ENCODE assay signal across 10 cellular contexts in the genomic region with DNA sequence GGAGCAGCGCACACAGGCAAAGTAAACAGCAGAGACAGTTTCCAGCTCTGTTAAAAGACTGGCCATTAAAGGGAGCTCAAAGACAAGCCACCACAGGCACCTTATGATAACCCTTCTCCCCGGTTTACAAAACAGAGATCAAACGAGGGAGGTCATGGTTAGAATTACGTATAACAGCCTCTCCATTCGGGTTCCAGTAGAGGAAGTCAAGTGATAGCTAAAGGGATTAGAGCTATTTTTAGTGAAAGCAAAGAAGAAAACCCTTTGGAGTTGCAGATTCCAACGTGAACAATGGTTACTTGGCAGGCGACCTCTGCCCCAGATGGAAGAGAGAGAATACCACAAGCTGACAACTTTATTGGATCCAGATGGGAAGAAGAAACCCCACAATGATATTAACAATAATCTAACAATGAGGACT. TPM values are rescaled to one million over a fixed set of nuclear protein-coding genes. Genes with fewer than 3 reads are reported as not detected.
DNase-seq lines count a peak whose midpoint lies in the region; ATAC-seq and TF ChIP-seq lines count a peak whose summit lies in the region.
"Had no signal": no experiment of that assay in that cellular context is flagged by ENCODE, and none has a peak within 500 bp of the region (broad histone marks: within the 10 kb centered on the region; RNA-seq: fewer than 3 reads in every experiment).

No MANE protein-coding gene starts in this region.

- H3K9ac ChIP-seq in iPS-15b (ENCODE audit: low read depth, low read length): no peak overlapping the region

- no peaks in the 10 kb centered on the region for H3K9me3 ChIP-seq in iPS-15b (ENCODE audit: control insufficient read depth, insufficient read depth, low read length)
- no peaks in the 10 kb centered on the region for H3K9me3 ChIP-seq in lower lobe of right lung

- H3K36me3 ChIP-seq in iPS-15b (ENCODE audit: control insufficient read depth, insufficient read depth, low read length) (no peaks in the 10 kb centered on the region), lower lobe of right lung (no peaks in the 10 kb centered on the region)

- H3K4me3 Mint-ChIP-seq in stimulated activated naive CD8-positive, alpha-beta T cell treated with anti-CD3 and anti-CD28 coated beads, Interleukin-15, Interleukin-2, amounts not matched to agents 100 ng/mL and 50 ng/mL, for 24 hours: no peak overlapping the region
- H3K4me3 Mint-ChIP-seq in T-helper 2 cell treated with Interferon-gamma antibody and Interleukin-4, amounts not matched to agents 5 μg/mL and 100 μg/mL, for 36 hours: no peak overlapping the region

- H3K27me3 ChIP-seq in iPS-15b (ENCODE audit: control insufficient read depth, insufficient read depth, low read length): peaks cover 2% of the 10 kb centered on the region
- H3K27me3 ChIP-seq in lower lobe of right lung (ENCODE audit: low read depth): no peaks in the 10 kb centered on the region

- DNase-seq in stimulated activated naive CD8-positive, alpha-beta T cell treated with anti-CD3 and anti-CD28 coated beads, Interleukin-15, Interleukin-2, amounts not matched to agents 100 U/mL and 50 U/mL, for 24 hours: no peak
- no peak for DNase-seq in T-helper 2 cell treated with Interferon-gamma antibody and Interleukin-4, amounts not matched to agents 5 μg/mL and 100 μg/mL, for 36 hours (ENCODE audit: low spot score)
- DNase-seq in lower lobe of right lung: no peak
- no peak for DNase-seq in globus pallidus (ENCODE audit: low spot score)
- DNase-seq: activated T-cell treated with anti-CD3 and anti-CD28 coated beads, Interleukin-2, amount 50 U/mL, for 48 hours; NCI-H187 treated with DMSO at 0.1 percent for 48 hours had no signal

- ATAC-seq in stimulated activated naive CD8-positive, alpha-beta T cell treated with anti-CD3 and anti-CD28 coated beads, Interleukin-15, Interleukin-2, amounts not matched to agents 100 U/mL and 50 U/mL, for 24 hours: no peak
- peak; percentile 67 for ATAC-seq in SK-N-SH treated with all-trans-retinoic acid at 6 μM for 48 hours
- ATAC-seq in lower lobe of right lung: no peak
- ATAC-seq in GM18502 (IDR thresholded peaks at IDR 0.05; ENCODE audit: poor library complexity, unreplicated experiment): no peak

- no peaks in the 10 kb centered on the region for H3K27me3 Mint-ChIP-seq in stimulated activated naive CD8-positive, alpha-beta T cell treated with anti-CD3 and anti-CD28 coated beads, Interleukin-15, Interleukin-2, amounts not matched to agents 100 ng/mL and 50 ng/mL, for 24 hours
- peaks cover 11% of the 10 kb centered on the region for H3K27me3 Mint-ChIP-seq in T-helper 2 cell treated with Interferon-gamma antibody and Interleukin-4, amounts not matched to agents 5 μg/mL and 100 μg/mL, for 36 hours (ENCODE audit: low read depth)

- H3K27ac Mint-ChIP-seq in stimulated activated naive CD8-positive, alpha-beta T cell treated with anti-CD3 and anti-CD28 coated beads, Interleukin-15, Interleukin-2, amounts not matched to agents 100 ng/mL and 50 ng/mL, for 24 hours: peak overlapping the region; percentile 34
- H3K27ac Mint-ChIP-seq in T-helper 2 cell treated with Interferon-gamma antibody and Interleukin-4, amounts not matched to agents 5 μg/mL and 100 μg/mL, for 36 hours: no peak overlapping the region

- no peaks in the 10 kb centered on the region for H3K9me3 Mint-ChIP-seq in stimulated activated naive CD8-positive, alpha-beta T cell treated with anti-CD3 and anti-CD28 coated beads, Interleukin-15, Interleukin-2, amounts not matched to agents 100 ng/mL and 50 ng/mL, for 24 hours
- no peaks in the 10 kb centered on the region for H3K9me3 Mint-ChIP-seq in T-helper 2 cell treated with Interferon-gamma antibody and Interleukin-4, amounts not matched to agents 5 μg/mL and 100 μg/mL, for 36 hours

- H3K4me3 ChIP-seq in iPS-15b (ENCODE audit: low read depth, low read length): peak overlapping the region; percentile 2
- H3K4me3 ChIP-seq in lower lobe of right lung: no peak overlapping the region

- intact Hi-C loops in lower lobe of right lung (cut with DNase I): no loop called here

- H3K4me1 Mint-ChIP-seq in stimulated activated naive CD8-positive, alpha-beta T cell treated with anti-CD3 and anti-CD28 coated beads, Interleukin-15, Interleukin-2, amounts not matched to agents 100 ng/mL and 50 ng/mL, for 24 hours (ENCODE audit: low read depth): peaks cover 12% of the 10 kb centered on the region
- H3K4me1 Mint-ChIP-seq in T-helper 2 cell treated with Interferon-gamma antibody and Interleukin-4, amounts not matched to agents 5 μg/mL and 100 μg/mL, for 36 hours (ENCODE audit: low read depth): peaks cover 4% of the 10 kb centered on the region

- peaks cover 16% of the 10 kb centered on the region for H3K4me1 ChIP-seq in iPS-15b (ENCODE audit: control insufficient read depth, insufficient read depth, low read length)
- no peaks in the 10 kb centered on the region for H3K4me1 ChIP-seq in lower lobe of right lung

- no peaks in the 10 kb centered on the region for H3K36me3 Mint-ChIP-seq in stimulated activated naive CD8-positive, alpha-beta T cell treated with anti-CD3 and anti-CD28 coated beads, Interleukin-15, Interleukin-2, amounts not matched to agents 100 ng/mL and 50 ng/mL, for 24 hours (ENCODE audit: low read depth)
- H3K36me3 Mint-ChIP-seq in T-helper 2 cell treated with Interferon-gamma antibody and Interleukin-4, amounts not matched to agents 5 μg/mL and 100 μg/mL, for 36 hours (ENCODE audit: low read depth): no peaks in the 10 kb centered on the region

- no peak overlapping the region for H3K27ac ChIP-seq in lower lobe of right lung

- TF ChIP-seq CTCF in lower lobe of right lung (IDR thresholded peaks at IDR 0.05): no peak

TF ChIP-seq in SK-N-SH treated with all-trans-retinoic acid at 6 μM for 48 hours, 23 proteins besides CTCF, POLR2A, EP300 and RAD21:
- TF ChIP-seq SNAI2 (CRISPR knock-in tag; IDR thresholded peaks at IDR 0.05) (no peak), ZFP3 (CRISPR knock-in tag; IDR thresholded peaks at IDR 0.05) (no peak), OSR1 (CRISPR knock-in tag; IDR thresholded peaks at IDR 0.05) (no peak), RARB (CRISPR knock-in tag; IDR thresholded peaks at IDR 0.05) (no peak), ZNF8 (CRISPR knock-in tag; IDR thresholded peaks at IDR 0.05) (no peak), GLIS3 (CRISPR knock-in tag; IDR thresholded peaks at IDR 0.05) (no peak), ZC3H10 (CRISPR knock-in tag; IDR thresholded peaks at IDR 0.05) (no peak), TOX (CRISPR knock-in tag; IDR thresholded peaks at IDR 0.05; ENCODE audit: borderline replicate concordance) (no peak), ZFP30 (CRISPR knock-in tag; IDR thresholded peaks at IDR 0.05) (no peak), BACH2 (CRISPR knock-in tag; IDR thresholded peaks at IDR 0.05; ENCODE audit: borderline replicate concordance) (no peak), TCF4 (CRISPR knock-in tag; IDR thresholded peaks at IDR 0.05; ENCODE audit: borderline replicate concordance) (no peak), ZNF70 (CRISPR knock-in tag; IDR thresholded peaks at IDR 0.05) (no peak), PPARA (CRISPR knock-in tag; IDR thresholded peaks at IDR 0.05; ENCODE audit: borderline replicate concordance) (no peak), ZNF565 (CRISPR knock-in tag; conservative IDR thresholded peaks at IDR 0.05; ENCODE audit: low read depth) (no peak)
- TF ChIP-seq, protein P1, sequence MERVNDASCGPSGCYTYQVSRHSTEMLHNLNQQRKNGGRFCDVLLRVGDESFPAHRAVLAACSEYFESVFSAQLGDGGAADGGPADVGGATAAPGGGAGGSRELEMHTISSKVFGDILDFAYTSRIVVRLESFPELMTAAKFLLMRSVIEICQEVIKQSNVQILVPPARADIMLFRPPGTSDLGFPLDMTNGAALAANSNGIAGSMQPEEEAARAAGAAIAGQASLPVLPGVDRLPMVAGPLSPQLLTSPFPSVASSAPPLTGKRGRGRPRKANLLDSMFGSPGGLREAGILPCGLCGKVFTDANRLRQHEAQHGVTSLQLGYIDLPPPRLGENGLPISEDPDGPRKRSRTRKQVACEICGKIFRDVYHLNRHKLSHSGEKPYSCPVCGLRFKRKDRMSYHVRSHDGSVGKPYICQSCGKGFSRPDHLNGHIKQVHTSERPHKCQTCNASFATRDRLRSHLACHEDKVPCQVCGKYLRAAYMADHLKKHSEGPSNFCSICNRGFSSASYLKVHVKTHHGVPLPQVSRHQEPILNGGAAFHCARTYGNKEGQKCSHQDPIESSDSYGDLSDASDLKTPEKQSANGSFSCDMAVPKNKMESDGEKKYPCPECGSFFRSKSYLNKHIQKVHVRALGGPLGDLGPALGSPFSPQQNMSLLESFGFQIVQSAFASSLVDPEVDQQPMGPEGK (CRISPR knock-in tag; IDR thresholded peaks at IDR 0.05; ENCODE audit: borderline replicate concordance): no peak
- TF ChIP-seq, protein P2, sequence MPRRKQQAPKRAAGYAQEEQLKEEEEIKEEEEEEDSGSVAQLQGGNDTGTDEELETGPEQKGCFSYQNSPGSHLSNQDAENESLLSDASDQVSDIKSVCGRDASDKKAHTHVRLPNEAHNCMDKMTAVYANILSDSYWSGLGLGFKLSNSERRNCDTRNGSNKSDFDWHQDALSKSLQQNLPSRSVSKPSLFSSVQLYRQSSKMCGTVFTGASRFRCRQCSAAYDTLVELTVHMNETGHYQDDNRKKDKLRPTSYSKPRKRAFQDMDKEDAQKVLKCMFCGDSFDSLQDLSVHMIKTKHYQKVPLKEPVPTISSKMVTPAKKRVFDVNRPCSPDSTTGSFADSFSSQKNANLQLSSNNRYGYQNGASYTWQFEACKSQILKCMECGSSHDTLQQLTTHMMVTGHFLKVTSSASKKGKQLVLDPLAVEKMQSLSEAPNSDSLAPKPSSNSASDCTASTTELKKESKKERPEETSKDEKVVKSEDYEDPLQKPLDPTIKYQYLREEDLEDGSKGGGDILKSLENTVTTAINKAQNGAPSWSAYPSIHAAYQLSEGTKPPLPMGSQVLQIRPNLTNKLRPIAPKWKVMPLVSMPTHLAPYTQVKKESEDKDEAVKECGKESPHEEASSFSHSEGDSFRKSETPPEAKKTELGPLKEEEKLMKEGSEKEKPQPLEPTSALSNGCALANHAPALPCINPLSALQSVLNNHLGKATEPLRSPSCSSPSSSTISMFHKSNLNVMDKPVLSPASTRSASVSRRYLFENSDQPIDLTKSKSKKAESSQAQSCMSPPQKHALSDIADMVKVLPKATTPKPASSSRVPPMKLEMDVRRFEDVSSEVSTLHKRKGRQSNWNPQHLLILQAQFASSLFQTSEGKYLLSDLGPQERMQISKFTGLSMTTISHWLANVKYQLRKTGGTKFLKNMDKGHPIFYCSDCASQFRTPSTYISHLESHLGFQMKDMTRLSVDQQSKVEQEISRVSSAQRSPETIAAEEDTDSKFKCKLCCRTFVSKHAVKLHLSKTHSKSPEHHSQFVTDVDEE (CRISPR knock-in tag; IDR thresholded peaks at IDR 0.05): no peak

RNA-seq across cellular contexts. Expression of a gene that starts 31.2 kb away (rescaled TPM):
- total RNA-seq in lower lobe of right lung: 0.12 TPM
